Comparison of ENCODE assay signal across 6 cellular contexts in the genomic region with DNA sequence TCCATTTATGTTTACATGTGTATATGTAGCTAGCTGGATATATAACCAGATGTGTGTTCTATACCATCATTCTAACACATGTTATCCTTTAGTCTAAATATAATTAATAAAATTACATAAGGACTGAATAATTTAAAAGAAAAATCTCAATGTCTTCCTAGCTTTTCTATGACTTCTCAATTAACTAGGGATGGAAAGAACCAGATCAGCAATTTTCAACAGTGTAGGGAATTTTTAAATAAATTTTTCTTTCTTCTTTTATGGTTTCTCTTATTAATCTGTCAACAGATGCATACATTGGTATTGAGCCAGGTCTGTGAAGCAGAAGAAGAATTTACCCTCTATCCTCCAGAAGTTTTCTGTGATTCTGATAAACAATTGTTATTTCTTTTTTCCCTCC.
"Had no signal": no experiment of that assay in that cellular context is flagged by ENCODE, and none has a peak within 500 bp of the region (broad histone marks: within the 10 kb centered on the region; RNA-seq: fewer than 3 reads in every experiment).

No MANE protein-coding gene starts in this region.

- H3K4me3 ChIP-seq: K562 had no signal

- ATAC-seq: K562 had no signal

- FAIRE-seq: HTR-8/SVneo, K562 had no signal

- H3K4me2 ChIP-seq: KMS-11 had no signal

- DNase-seq: KBM-7, KG1 had no signal

- H3K9ac ChIP-seq: KMS-11 had no signal

- H3K27ac ChIP-seq: HL-60, KMS-11 had no signal
